ENCODE assay signal across 1 cellular context in the genomic region with DNA sequence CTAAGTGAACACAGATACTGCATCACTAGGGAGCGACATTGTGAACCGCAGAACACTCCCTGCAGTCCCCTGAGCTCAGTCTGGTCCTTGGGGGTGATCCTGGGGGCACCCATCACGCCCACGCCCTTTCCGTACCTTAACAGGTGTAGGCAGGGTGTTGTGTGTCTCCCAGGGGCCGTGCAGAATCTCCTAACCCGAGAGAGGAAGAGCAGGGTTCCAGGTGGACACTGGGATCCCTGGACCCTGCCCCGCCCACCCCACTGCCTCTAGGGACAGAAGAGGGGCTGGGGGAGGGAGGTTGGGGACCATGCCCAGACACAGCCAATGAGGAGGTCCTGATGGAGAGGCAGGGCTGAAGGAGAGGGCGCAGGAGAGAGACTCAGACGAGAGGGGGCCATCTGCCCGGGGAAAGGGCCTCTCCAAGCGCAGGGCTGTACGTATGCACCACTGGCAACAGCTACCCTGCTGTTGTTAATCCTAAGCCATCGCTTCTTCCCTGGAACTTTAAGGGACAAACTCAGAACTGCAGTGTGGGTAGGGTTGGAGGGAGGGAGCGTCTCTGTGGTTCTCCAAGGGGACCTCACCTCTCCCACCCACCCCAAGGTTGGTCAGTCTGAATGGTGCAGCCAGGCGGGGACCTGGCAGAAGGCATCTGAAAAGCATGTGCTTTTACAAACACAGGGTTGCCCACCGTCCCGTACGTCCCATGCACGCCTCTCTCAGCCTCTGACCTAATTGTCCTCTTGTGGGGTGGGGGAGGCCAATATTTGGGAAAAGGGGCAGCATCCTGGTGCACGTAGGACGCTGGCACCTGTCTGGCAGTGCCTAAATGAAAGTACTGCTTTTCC.
TF ChIP-seq lines count a peak whose summit lies in the region.

No MANE protein-coding gene starts in this region.

TF ChIP-seq in H1, 55 proteins besides CTCF, POLR2A, EP300 and RAD21 (continued from another document):
- TF ChIP-seq, protein P1, sequence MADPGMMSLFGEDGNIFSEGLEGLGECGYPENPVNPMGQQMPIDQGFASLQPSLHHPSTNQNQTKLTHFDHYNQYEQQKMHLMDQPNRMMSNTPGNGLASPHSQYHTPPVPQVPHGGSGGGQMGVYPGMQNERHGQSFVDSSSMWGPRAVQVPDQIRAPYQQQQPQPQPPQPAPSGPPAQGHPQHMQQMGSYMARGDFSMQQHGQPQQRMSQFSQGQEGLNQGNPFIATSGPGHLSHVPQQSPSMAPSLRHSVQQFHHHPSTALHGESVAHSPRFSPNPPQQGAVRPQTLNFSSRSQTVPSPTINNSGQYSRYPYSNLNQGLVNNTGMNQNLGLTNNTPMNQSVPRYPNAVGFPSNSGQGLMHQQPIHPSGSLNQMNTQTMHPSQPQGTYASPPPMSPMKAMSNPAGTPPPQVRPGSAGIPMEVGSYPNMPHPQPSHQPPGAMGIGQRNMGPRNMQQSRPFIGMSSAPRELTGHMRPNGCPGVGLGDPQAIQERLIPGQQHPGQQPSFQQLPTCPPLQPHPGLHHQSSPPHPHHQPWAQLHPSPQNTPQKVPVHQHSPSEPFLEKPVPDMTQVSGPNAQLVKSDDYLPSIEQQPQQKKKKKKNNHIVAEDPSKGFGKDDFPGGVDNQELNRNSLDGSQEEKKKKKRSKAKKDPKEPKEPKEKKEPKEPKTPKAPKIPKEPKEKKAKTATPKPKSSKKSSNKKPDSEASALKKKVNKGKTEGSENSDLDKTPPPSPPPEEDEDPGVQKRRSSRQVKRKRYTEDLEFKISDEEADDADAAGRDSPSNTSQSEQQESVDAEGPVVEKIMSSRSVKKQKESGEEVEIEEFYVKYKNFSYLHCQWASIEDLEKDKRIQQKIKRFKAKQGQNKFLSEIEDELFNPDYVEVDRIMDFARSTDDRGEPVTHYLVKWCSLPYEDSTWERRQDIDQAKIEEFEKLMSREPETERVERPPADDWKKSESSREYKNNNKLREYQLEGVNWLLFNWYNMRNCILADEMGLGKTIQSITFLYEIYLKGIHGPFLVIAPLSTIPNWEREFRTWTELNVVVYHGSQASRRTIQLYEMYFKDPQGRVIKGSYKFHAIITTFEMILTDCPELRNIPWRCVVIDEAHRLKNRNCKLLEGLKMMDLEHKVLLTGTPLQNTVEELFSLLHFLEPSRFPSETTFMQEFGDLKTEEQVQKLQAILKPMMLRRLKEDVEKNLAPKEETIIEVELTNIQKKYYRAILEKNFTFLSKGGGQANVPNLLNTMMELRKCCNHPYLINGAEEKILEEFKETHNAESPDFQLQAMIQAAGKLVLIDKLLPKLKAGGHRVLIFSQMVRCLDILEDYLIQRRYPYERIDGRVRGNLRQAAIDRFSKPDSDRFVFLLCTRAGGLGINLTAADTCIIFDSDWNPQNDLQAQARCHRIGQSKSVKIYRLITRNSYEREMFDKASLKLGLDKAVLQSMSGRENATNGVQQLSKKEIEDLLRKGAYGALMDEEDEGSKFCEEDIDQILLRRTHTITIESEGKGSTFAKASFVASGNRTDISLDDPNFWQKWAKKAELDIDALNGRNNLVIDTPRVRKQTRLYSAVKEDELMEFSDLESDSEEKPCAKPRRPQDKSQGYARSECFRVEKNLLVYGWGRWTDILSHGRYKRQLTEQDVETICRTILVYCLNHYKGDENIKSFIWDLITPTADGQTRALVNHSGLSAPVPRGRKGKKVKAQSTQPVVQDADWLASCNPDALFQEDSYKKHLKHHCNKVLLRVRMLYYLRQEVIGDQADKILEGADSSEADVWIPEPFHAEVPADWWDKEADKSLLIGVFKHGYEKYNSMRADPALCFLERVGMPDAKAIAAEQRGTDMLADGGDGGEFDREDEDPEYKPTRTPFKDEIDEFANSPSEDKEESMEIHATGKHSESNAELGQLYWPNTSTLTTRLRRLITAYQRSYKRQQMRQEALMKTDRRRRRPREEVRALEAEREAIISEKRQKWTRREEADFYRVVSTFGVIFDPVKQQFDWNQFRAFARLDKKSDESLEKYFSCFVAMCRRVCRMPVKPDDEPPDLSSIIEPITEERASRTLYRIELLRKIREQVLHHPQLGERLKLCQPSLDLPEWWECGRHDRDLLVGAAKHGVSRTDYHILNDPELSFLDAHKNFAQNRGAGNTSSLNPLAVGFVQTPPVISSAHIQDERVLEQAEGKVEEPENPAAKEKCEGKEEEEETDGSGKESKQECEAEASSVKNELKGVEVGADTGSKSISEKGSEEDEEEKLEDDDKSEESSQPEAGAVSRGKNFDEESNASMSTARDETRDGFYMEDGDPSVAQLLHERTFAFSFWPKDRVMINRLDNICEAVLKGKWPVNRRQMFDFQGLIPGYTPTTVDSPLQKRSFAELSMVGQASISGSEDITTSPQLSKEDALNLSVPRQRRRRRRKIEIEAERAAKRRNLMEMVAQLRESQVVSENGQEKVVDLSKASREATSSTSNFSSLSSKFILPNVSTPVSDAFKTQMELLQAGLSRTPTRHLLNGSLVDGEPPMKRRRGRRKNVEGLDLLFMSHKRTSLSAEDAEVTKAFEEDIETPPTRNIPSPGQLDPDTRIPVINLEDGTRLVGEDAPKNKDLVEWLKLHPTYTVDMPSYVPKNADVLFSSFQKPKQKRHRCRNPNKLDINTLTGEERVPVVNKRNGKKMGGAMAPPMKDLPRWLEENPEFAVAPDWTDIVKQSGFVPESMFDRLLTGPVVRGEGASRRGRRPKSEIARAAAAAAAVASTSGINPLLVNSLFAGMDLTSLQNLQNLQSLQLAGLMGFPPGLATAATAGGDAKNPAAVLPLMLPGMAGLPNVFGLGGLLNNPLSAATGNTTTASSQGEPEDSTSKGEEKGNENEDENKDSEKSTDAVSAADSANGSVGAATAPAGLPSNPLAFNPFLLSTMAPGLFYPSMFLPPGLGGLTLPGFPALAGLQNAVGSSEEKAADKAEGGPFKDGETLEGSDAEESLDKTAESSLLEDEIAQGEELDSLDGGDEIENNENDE (IDR thresholded peaks at IDR 0.05; ENCODE audit: insufficient replicate concordance, low read length): no peak
- TF ChIP-seq SP2 (IDR thresholded peaks at IDR 0.05; ENCODE audit: low read length): no peak
- no peak for TF ChIP-seq SIRT6 (IDR thresholded peaks at IDR 0.05; ENCODE audit: low read length)
- no peak for TF ChIP-seq ASH2L (IDR thresholded peaks at IDR 0.05; ENCODE audit: low read length)
- no peak for TF ChIP-seq TAF7 (optimal IDR thresholded peaks at IDR 0.05; ENCODE audit: borderline replicate concordance, low read depth, low read length)
- TF ChIP-seq POLR2AphosphoS5 (IDR thresholded peaks at IDR 0.05; ENCODE audit: low read depth, low read length): no peak
- no peak for TF ChIP-seq CHD1 (IDR thresholded peaks at IDR 0.05; ENCODE audit: low read depth, low read length)
